In the genomic region with DNA sequence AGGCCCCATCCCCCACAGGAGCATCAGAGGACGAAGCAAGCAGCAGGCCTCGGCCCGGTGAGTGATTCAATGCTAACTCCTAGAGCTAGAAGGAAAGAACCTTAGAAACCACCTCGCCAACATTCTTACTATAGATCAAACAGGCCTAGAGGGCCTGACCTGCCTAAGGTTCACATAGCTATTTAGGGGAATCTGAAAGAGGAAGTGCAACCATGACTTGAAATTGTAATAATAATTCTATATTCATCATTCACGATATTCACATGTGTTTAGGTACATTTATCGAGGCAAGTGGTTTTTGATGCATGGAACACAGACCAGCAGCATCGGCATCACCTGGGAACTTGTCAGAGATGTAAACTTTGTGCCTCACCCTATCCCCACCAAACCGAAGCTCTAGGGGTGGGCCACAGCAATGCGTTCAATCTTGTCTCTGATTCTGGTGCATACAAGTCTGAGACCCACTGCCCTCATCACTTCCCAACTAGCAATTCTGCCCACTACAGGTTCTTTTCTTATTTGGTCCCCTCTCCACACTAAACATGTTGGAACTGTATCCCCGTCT, we compare ENCODE assay signal across 9 cellular contexts.
A peak's percentile ranks its signal among the peaks of the same experiment; 100 is the strongest.
DNase-seq lines count a peak whose midpoint lies in the region; ATAC-seq and TF ChIP-seq lines count a peak whose summit lies in the region.
"Had no signal": no experiment of that assay in that cellular context is flagged by ENCODE, and none has a peak within 500 bp of the region (broad histone marks: within the 10 kb centered on the region; RNA-seq: fewer than 3 reads in every experiment).

No MANE protein-coding gene starts in this region.

- H3K27me3 ChIP-seq in BLaER1 (no peaks in the 10 kb centered on the region), gastroesophageal sphincter (no peaks in the 10 kb centered on the region), upper lobe of right lung (no peaks in the 10 kb centered on the region)
- H3K27me3 ChIP-seq in CD4-positive, alpha-beta T cell (ENCODE audit: control insufficient read depth, insufficient read depth, low read length), result no peaks in the 10 kb centered on the region

- H3K4me1 Mint-ChIP-seq in CD4-positive, alpha-beta T cell (ENCODE audit: low read depth), result no peaks in the 10 kb centered on the region

- no peak overlapping the region for H3K27ac Mint-ChIP-seq in CD4-positive, alpha-beta T cell

- TF ChIP-seq EP300 in gastroesophageal sphincter (IDR thresholded peaks at IDR 0.05), result no peak

- no peaks in the 10 kb centered on the region for H4K20me1 ChIP-seq in BLaER1

- no peak for TF ChIP-seq CTCF in NB4 (IDR thresholded peaks at IDR 0.05; ENCODE audit: low read depth, low read length)
- TF ChIP-seq CTCF in gastroesophageal sphincter (IDR thresholded peaks at IDR 0.05), result no peak
- no peak for TF ChIP-seq CTCF in CD4-positive, alpha-beta T cell (IDR thresholded peaks at IDR 0.05)
- no peak for TF ChIP-seq CTCF in upper lobe of right lung (IDR thresholded peaks at IDR 0.05)

- peak overlapping the region; percentile 18; the same call in 1 of the 2 replicates for H3K4me2 ChIP-seq in BLaER1

- TF ChIP-seq POLR2A in NB4 (IDR thresholded peaks at IDR 0.05; ENCODE audit: extremely low read depth, insufficient read length) (no peak), gastroesophageal sphincter (IDR thresholded peaks at IDR 0.05) (no peak)

- CTCF ChIA-PET in CD4-positive, alpha-beta T cell (lab: Charles Lee), result interaction anchor here (1.0 kb wide), 1 partner anchor 43 kb away, joined by 3 read pairs; no protein-coding TSS in a partner anchor

- no peaks in the 10 kb centered on the region for H3K27me3 Mint-ChIP-seq in CD4-positive, alpha-beta T cell

- intact Hi-C loops in CD4-positive, alpha-beta T cell (cut with DNase I, micrococcal nuclease), result loop anchor here in 1 of 2 experiments (10.0 kb wide), 1 partner anchor 715 kb away; no protein-coding TSS in a partner anchor
- intact Hi-C loops in upper lobe of right lung (cut with DNase I), result no loop called here

- H3K9me3 Mint-ChIP-seq in CD4-positive, alpha-beta T cell, result peaks cover 6% of the 10 kb centered on the region

- H3K9ac ChIP-seq in BLaER1, result no peak overlapping the region

- ATAC-seq in GM19035 (IDR thresholded peaks at IDR 0.05; ENCODE audit: unreplicated experiment) (peak; percentile 58), HG02852 (IDR thresholded peaks at IDR 0.05; ENCODE audit: unreplicated experiment) (peak; percentile 62), gastroesophageal sphincter (no peak), upper lobe of right lung (no peak)
- ATAC-seq in CD4-positive, alpha-beta T cell (ENCODE audit: poor library complexity), result no peak

- POLR2A ChIA-PET in CD4-positive, alpha-beta T cell (lab: Charles Lee), result no interaction called here

- peaks cover 16% of the 10 kb centered on the region for H3K9me3 ChIP-seq in BLaER1
- H3K9me3 ChIP-seq in gastroesophageal sphincter, result no peaks in the 10 kb centered on the region
- no peaks in the 10 kb centered on the region for H3K9me3 ChIP-seq in CD4-positive, alpha-beta T cell (ENCODE audit: control insufficient read depth, low read length)
- no peaks in the 10 kb centered on the region for H3K9me3 ChIP-seq in upper lobe of right lung

- peak; percentile 44 for DNase-seq in NB4 (ENCODE audit: low read depth)
- DNase-seq in NCI-H1436 (lab: John Stamatoyannopoulos, UW), result no peak
- DNase-seq in CD4-positive, alpha-beta T cell, result no peak
- DNase-seq in upper lobe of right lung, result no peak
- DNase-seq: Right ventricle myocardium superior had no signal

- H3K4me1 ChIP-seq in BLaER1 (peaks cover 30% of the 10 kb centered on the region), gastroesophageal sphincter (peaks cover 0 to 10% (median 0%) of the 10 kb centered on the region in 3 donors), upper lobe of right lung (no peaks in the 10 kb centered on the region)

- H3K36me3 ChIP-seq in BLaER1 (peaks cover 24% of the 10 kb centered on the region), gastroesophageal sphincter (no peaks in the 10 kb centered on the region), upper lobe of right lung (peaks cover 8% of the 10 kb centered on the region)

- H3K4me3 ChIP-seq in BLaER1 (no peak overlapping the region), NB4 (ENCODE audit: low read depth, low read length) (no peak overlapping the region), gastroesophageal sphincter (no peak overlapping the region), upper lobe of right lung (no peak overlapping the region)

- H3K27ac ChIP-seq in BLaER1, result no peak overlapping the region
- H3K27ac ChIP-seq in gastroesophageal sphincter, result no peak overlapping the region
- H3K27ac ChIP-seq in CD4-positive, alpha-beta T cell (ENCODE audit: low read depth, low read length), result no peak overlapping the region
- H3K27ac ChIP-seq in upper lobe of right lung, result no peak overlapping the region

- H3K4me3 Mint-ChIP-seq in CD4-positive, alpha-beta T cell, result no peak overlapping the region

- 85 to 94% methylated on average over 9 of the region's 10 CpGs for WGBS in gastroesophageal sphincter (ENCODE audit: low coverage in 1 of 2), 2 donors

- peaks cover 64% of the 10 kb centered on the region for H3K36me3 Mint-ChIP-seq in CD4-positive, alpha-beta T cell (ENCODE audit: low read depth)

Comparison
In these comparisons a context has a peak if more than half of its experiments do, and no peak if none do; other contexts are left out.
1. ATAC-seq: peak in GM19035 (single experiment) and HG02852 (single experiment); none in gastroesophageal sphincter (single experiment), CD4-positive, alpha-beta T cell (single experiment) and upper lobe of right lung (single experiment).